ENCODE assay signal across 8 cellular contexts in genomic region chr14:66359500-66359899, GRCh38.
DNase-seq lines count a peak whose midpoint lies in the region; ATAC-seq and TF ChIP-seq lines count a peak whose summit lies in the region.

No MANE protein-coding gene starts in this region.

- H3K9me3 ChIP-seq in smooth muscle cell (replicated peaks; ENCODE audit: low read depth) = no peaks in the 10 kb centered on the region

- no peak overlapping the region for H3K27ac ChIP-seq in VCaP
- H3K27ac ChIP-seq in smooth muscle cell (ENCODE audit: low read depth) = no peak overlapping the region

- H3K4me2 ChIP-seq in smooth muscle cell = no peak overlapping the region

- POLR2A ChIA-PET in BJ (lab: Charles Lee) = no interaction called here

- H3F3A ChIP-seq in smooth muscle cell (ENCODE audit: low read depth) = no peaks in the 10 kb centered on the region

- no peaks in the 10 kb centered on the region for H3K4me1 ChIP-seq in smooth muscle cell (ENCODE audit: low read depth)

- H3K4me3 ChIP-seq in BJ (ENCODE audit: low read depth, low read length) (no peak overlapping the region), GM12865 (ENCODE audit: low read depth, low read length) (no peak overlapping the region), smooth muscle cell (no peak overlapping the region)

- no peaks in the 10 kb centered on the region for H3K79me2 ChIP-seq in smooth muscle cell (ENCODE audit: low read depth)

- H3K9ac ChIP-seq in smooth muscle cell (ENCODE audit: low read depth) = no peak overlapping the region

- no peaks in the 10 kb centered on the region for H4K20me1 ChIP-seq in smooth muscle cell (ENCODE audit: low read depth)

- TF ChIP-seq CTCF in BJ (IDR thresholded peaks at IDR 0.05; ENCODE audit: insufficient read depth, low read depth, low read length) = peak; percentile 61
- peak; percentile 37 for TF ChIP-seq CTCF in GM12865 (IDR thresholded peaks at IDR 0.05; ENCODE audit: insufficient read depth, low read depth, low read length, missing control alignments)
- TF ChIP-seq CTCF in VCaP (conservative IDR thresholded peaks at IDR 0.05) = peak; percentile 69
- peak; percentile 55 for TF ChIP-seq CTCF in smooth muscle cell (IDR thresholded peaks at IDR 0.05; ENCODE audit: borderline replicate concordance, insufficient read depth, poor library complexity, severe bottlenecking)

- no peak overlapping the region for H2AFZ ChIP-seq in smooth muscle cell (ENCODE audit: low read depth)

- H3K36me3 ChIP-seq in BJ (ENCODE audit: control insufficient read depth, insufficient read depth, low read length) (no peaks in the 10 kb centered on the region), smooth muscle cell (ENCODE audit: low read depth) (no peaks in the 10 kb centered on the region)

- ATAC-seq in HG03097 (IDR thresholded peaks at IDR 0.05; ENCODE audit: low FRiP score, unreplicated experiment) = no peak
- no peak for ATAC-seq in GM18907 (IDR thresholded peaks at IDR 0.05; ENCODE audit: unreplicated experiment)

- DNase-seq in BJ (ENCODE audit: low read depth) = no peak
- peak; percentile 74 for DNase-seq in GM12865 (ENCODE audit: low read depth)
- DNase-seq in NCI-H2029 (lab: John Stamatoyannopoulos, UW) = peak; percentile 0
- DNase-seq in glomerular visceral epithelial cell (ENCODE audit: extremely low spot score) = peak; percentile 45
- DNase-seq in smooth muscle cell (lab: John Stamatoyannopoulos, UW; ENCODE audit: unreplicated experiment) = no peak

- H3K27me3 ChIP-seq in BJ (ENCODE audit: control insufficient read depth, insufficient read depth, low read length) (no peaks in the 10 kb centered on the region; the same call in 1 of the 2 replicates), smooth muscle cell (ENCODE audit: low read depth) (peaks cover 29% of the 10 kb centered on the region)

- CTCF ChIA-PET in BJ (lab: Yijun Ruan, JAX) = interaction anchor here (0.6 to 2.4 kb wide), 22 partner anchors 8 to 1345 kb away, joined by 3 to 16 read pairs (median 4); no protein-coding TSS in a partner anchor

- 7% methylated on average over 3 of the region's 3 CpGs for WGBS in smooth muscle cell (ENCODE audit: low lambda C conversion rate)

Comparison
In these comparisons a context has a peak if more than half of its experiments do, and no peak if none do; other contexts are left out.
1. DNase-seq: peak in GM12865 (single experiment), NCI-H2029 (single experiment) and glomerular visceral epithelial cell (single experiment); none in BJ (single experiment) and smooth muscle cell (single experiment).
2. Peak in every context shown above with its lines, with median percentiles within 50 percentile points of each other: CTCF ChIP-seq.